9 cellular contexts compared by ENCODE assay signal in genomic region chr16:84294196-84295142, GRCh38. TPM values are rescaled to one million over a fixed set of nuclear protein-coding genes. Genes with fewer than 3 reads are reported as not detected.
DNase-seq lines count a peak whose midpoint lies in the region; ATAC-seq and TF ChIP-seq lines count a peak whose summit lies in the region.
"Had no signal": no experiment of that assay in that cellular context is flagged by ENCODE, and none has a peak within 500 bp of the region (broad histone marks: within the 10 kb centered on the region; RNA-seq: fewer than 3 reads in every experiment).

A gene with protein sequence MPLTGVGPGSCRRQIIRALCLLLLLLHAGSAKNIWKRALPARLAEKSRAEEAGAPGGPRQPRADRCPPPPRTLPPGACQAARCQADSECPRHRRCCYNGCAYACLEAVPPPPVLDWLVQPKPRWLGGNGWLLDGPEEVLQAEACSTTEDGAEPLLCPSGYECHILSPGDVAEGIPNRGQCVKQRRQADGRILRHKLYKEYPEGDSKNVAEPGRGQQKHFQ (plus strand): TSS chr16:84294878. CDS start chr16:84294972, 94 bp downstream.

- POLR2A ChIA-PET in PC-3 (lab: Charles Lee; ENCODE audit: unreplicated experiment) (no interaction called here), RWPE1 (lab: Yijun Ruan, JAX; ENCODE audit: low non-redundant PET) (no interaction called here)

- peak within 1 kb of the TSS; percentile 56 for H3K23ac ChIP-seq in neuronal stem cell (ENCODE audit: low read depth, low read length, poor library complexity)

- no peaks in the 10 kb centered on the region for H3K79me2 ChIP-seq in PC-3 (ENCODE audit: low read length)

- no peaks in the 10 kb centered on the region for H3F3A ChIP-seq in PC-3 (ENCODE audit: low read length, unreplicated experiment)

- peaks cover 8% of the 10 kb centered on the region; the same call in 1 of the 2 replicates for H3K27me3 ChIP-seq in PC-3 (ENCODE audit: low read length)
- H3K27me3 ChIP-seq in neuronal stem cell (ENCODE audit: control insufficient read depth in 3 of 3, insufficient read depth in 3 of 3, low read depth in 1 of 3, low read length in 3 of 3): peaks cover 0 to 47% (median 0%) of the 10 kb centered on the region in 3 experiments

- H3K9me3 ChIP-seq in PC-3 (ENCODE audit: low read length) (no peaks in the 10 kb centered on the region), neuronal stem cell (replicated peaks in 1 of 2; ENCODE audit: control insufficient read depth in 2 of 2, insufficient read depth in 1 of 2, low read depth in 1 of 2, low read length in 2 of 2) (no peaks in the 10 kb centered on the region)

- H3K79me1 ChIP-seq in neuronal stem cell (ENCODE audit: low read depth, low read length): no peaks in the 10 kb centered on the region

- H3K9ac ChIP-seq in PC-3 (ENCODE audit: low read length) (no peak within 1 kb of the TSS), neuronal stem cell (ENCODE audit: low read depth, low read length, poor library complexity) (peak within 1 kb of the TSS; percentile 33)

- peak within 1 kb of the TSS; percentile 90 for H2BK15ac ChIP-seq in neuronal stem cell (ENCODE audit: low read length)

- peak within 1 kb of the TSS; percentile 89 for H3K18ac ChIP-seq in neuronal stem cell (ENCODE audit: low read length)

- peak; percentile 27 for DNase-seq in AG10803 (ENCODE audit: low read depth)
- DNase-seq in PC-3: no peak
- DNase-seq in globus pallidus (ENCODE audit: low spot score): peak; percentile 29
- no peak for DNase-seq in neuronal stem cell (ENCODE audit: low spot score)
- DNase-seq in RWPE1 (ENCODE audit: low spot score): no peak
- DNase-seq in NCI-H2081 treated with DMSO at 0.1 percent for 48 hours (lab: John Stamatoyannopoulos, UW): no peak
- no peak for DNase-seq in activated CD8-positive, alpha-beta memory T cell treated with anti-CD3 and anti-CD28 coated beads, Interleukin-2, amount 10 ng/mL, durations not matched to agents 7 days and 5 days
- DNase-seq: RPMI8226 had no signal

- intact Hi-C loops in PC-3 (cut with micrococcal nuclease): no loop called here

- no TSS peak for BruUV-seq in PC-3 (replicated peaks; lab: Mats Ljungman, UMichigan)

- CTCF ChIA-PET in PC-3 (lab: Charles Lee): no interaction called here
- CTCF ChIA-PET in RWPE1 (lab: Yijun Ruan, JAX): no interaction called here
- CTCF ChIA-PET in activated CD8-positive, alpha-beta memory T cell treated with anti-CD3 and anti-CD28 coated beads, Interleukin-2, amount 10 ng/mL, durations not matched to agents 7 days and 5 days (lab: Charles Lee): no interaction called here

- no peak within 1 kb of the TSS for H3K4ac ChIP-seq in neuronal stem cell (ENCODE audit: low read length)

- peak; percentile 24; the same call in 1 of the 2 replicates for ATAC-seq in PC-3
- no peak for ATAC-seq in GM18870 (IDR thresholded peaks at IDR 0.05; ENCODE audit: unreplicated experiment)
- no peak for ATAC-seq in activated CD8-positive, alpha-beta memory T cell treated with anti-CD3 and anti-CD28 coated beads, Interleukin-2, amount 10 ng/mL, durations not matched to agents 7 days and 5 days

- no peak within 1 kb of the TSS for H3K14ac ChIP-seq in neuronal stem cell (ENCODE audit: low read length)

- no peak within 1 kb of the TSS for H3K4me3 Mint-ChIP-seq in activated CD8-positive, alpha-beta memory T cell treated with anti-CD3 and anti-CD28 coated beads, Interleukin-2, amount 10 ng/mL, durations not matched to agents 7 days and 5 days

- H2AFZ ChIP-seq in PC-3 (ENCODE audit: low read length) (peak within 1 kb of the TSS; percentile 68), neuronal stem cell (ENCODE audit: low read length) (peak within 1 kb of the TSS; percentile 86)

- no peaks in the 10 kb centered on the region for H4K20me1 ChIP-seq in PC-3 (ENCODE audit: low read length)

- H2BK5ac ChIP-seq in neuronal stem cell (ENCODE audit: low read length): no peak within 1 kb of the TSS

- H3K36me3 Mint-ChIP-seq in activated CD8-positive, alpha-beta memory T cell treated with anti-CD3 and anti-CD28 coated beads, Interleukin-2, amount 10 ng/mL, durations not matched to agents 7 days and 5 days: no peaks in the 10 kb centered on the region

- H2BK12ac ChIP-seq in neuronal stem cell (ENCODE audit: low read length): peak within 1 kb of the TSS; percentile 75

- H3K4me2 ChIP-seq in PC-3 (ENCODE audit: low read length) (peak within 1 kb of the TSS; percentile 63), neuronal stem cell (ENCODE audit: insufficient read depth, low read length, poor library complexity, severe bottlenecking) (peak within 1 kb of the TSS; percentile 22)

- no CpG with 5 or more reads among the region's 39 CpGs for WGBS in neuronal stem cell (ENCODE audit: extremely low coverage in 2 of 2, insufficient read length in 2 of 2, insufficient replicate concordance in 1 of 2), 2 donors

- no peaks in the 10 kb centered on the region for H3K9me3 Mint-ChIP-seq in activated CD8-positive, alpha-beta memory T cell treated with anti-CD3 and anti-CD28 coated beads, Interleukin-2, amount 10 ng/mL, durations not matched to agents 7 days and 5 days (ENCODE audit: low read depth)

- H4K8ac ChIP-seq in neuronal stem cell (ENCODE audit: low read depth, low read length): no peak within 1 kb of the TSS

- no peaks in the 10 kb centered on the region for H3K9me2 ChIP-seq in PC-3 (replicated peaks; ENCODE audit: low read length)

- H3K36me3 ChIP-seq in PC-3 (ENCODE audit: low read depth, low read length) (no peaks in the 10 kb centered on the region), neuronal stem cell (replicated peaks in 1 of 2; ENCODE audit: control insufficient read depth in 2 of 2, insufficient read depth in 2 of 2, low read length in 2 of 2) (no peaks in the 10 kb centered on the region)

- H4K91ac ChIP-seq in neuronal stem cell (ENCODE audit: low read depth, low read length, poor library complexity): no peak within 1 kb of the TSS

- no peaks in the 10 kb centered on the region; the same call in 1 of the 2 replicates for H3K4me1 ChIP-seq in PC-3 (ENCODE audit: insufficient read depth, low read length)
- peaks cover 7 to 23% of the 10 kb centered on the region in 2 donors for H3K4me1 ChIP-seq in neuronal stem cell (ENCODE audit: control insufficient read depth in 2 of 2, insufficient read depth in 1 of 2, low read depth in 1 of 2, low read length in 2 of 2)

- peaks cover 2% of the 10 kb centered on the region for H3K4me1 Mint-ChIP-seq in activated CD8-positive, alpha-beta memory T cell treated with anti-CD3 and anti-CD28 coated beads, Interleukin-2, amount 10 ng/mL, durations not matched to agents 7 days and 5 days

- H3K4me3 ChIP-seq in AG10803 (ENCODE audit: low read length): peak within 1 kb of the TSS; percentile 43
- peak within 1 kb of the TSS; percentile 32; the same call in 1 of the 2 replicates for H3K4me3 ChIP-seq in PC-3 (ENCODE audit: low read length)
- H3K4me3 ChIP-seq in neuronal stem cell (ENCODE audit: low read length in 2 of 2): no peak within 1 kb of the TSS

- TF ChIP-seq CTCF in AG10803 (conservative IDR thresholded peaks at IDR 0.05; ENCODE audit: low read length) (no peak), PC-3 (conservative IDR thresholded peaks at IDR 0.05; ENCODE audit: low read depth, low read length) (no peak), RWPE1 (conservative IDR thresholded peaks at IDR 0.05; ENCODE audit: low read depth) (no peak)

- no peak within 1 kb of the TSS for H3K27ac Mint-ChIP-seq in activated CD8-positive, alpha-beta memory T cell treated with anti-CD3 and anti-CD28 coated beads, Interleukin-2, amount 10 ng/mL, durations not matched to agents 7 days and 5 days

- no peak within 1 kb of the TSS for H2AK5ac ChIP-seq in neuronal stem cell (ENCODE audit: low read depth, low read length)

- H3K27me3 Mint-ChIP-seq in activated CD8-positive, alpha-beta memory T cell treated with anti-CD3 and anti-CD28 coated beads, Interleukin-2, amount 10 ng/mL, durations not matched to agents 7 days and 5 days: peaks cover 52% of the 10 kb centered on the region

- H3K27ac ChIP-seq in PC-3 (ENCODE audit: low read length) (no peak within 1 kb of the TSS), neuronal stem cell (replicated peaks; ENCODE audit: low read length) (no peak within 1 kb of the TSS), RWPE1 (no peak within 1 kb of the TSS)

- H2BK120ac ChIP-seq in neuronal stem cell (ENCODE audit: low read depth, low read length): no peak within 1 kb of the TSS

RNA-seq across cellular contexts. Expression of the gene that starts here (rescaled TPM):
- 0.15 TPM in 1 of 2 replicates, not detected in the other for total RNA-seq in PC-3 (2014; rRNA removed)
- polyA plus RNA-seq in neuronal stem cell (2013, experiment 1 of 2): 0.13 TPM
- 0.14 TPM for polyA plus RNA-seq in neuronal stem cell (2013, experiment 2 of 2)
- total RNA-seq in activated CD8-positive, alpha-beta memory T cell treated with anti-CD3 and anti-CD28 coated beads, Interleukin-2, amount 10 ng/mL, durations not matched to agents 7 days and 5 days: not detected

Comparison
In these comparisons a context has a peak if more than half of its experiments do, and no peak if none do; other contexts are left out.
1. Peak in ATAC-seq, H3K4me3 ChIP-seq and H3K4me2 ChIP-seq in PC-3; RNA of the gene not detected or under 1 TPM.
2. DNase-seq: peak in AG10803 (single experiment) and globus pallidus (single experiment); none in PC-3 (single experiment), neuronal stem cell (single experiment), RWPE1 (single experiment), NCI-H2081 treated with DMSO at 0.1 percent for 48 hours (single experiment) and activated CD8-positive, alpha-beta memory T cell treated with anti-CD3 and anti-CD28 coated beads, Interleukin-2, amount 10 ng/mL, durations not matched to agents 7 days and 5 days (single experiment).